Comparison of ENCODE assay signal across 25 cellular contexts in genomic region chr7:47438411-47439029, GRCh38.
"Had no signal": no experiment of that assay in that cellular context is flagged by ENCODE, and none has a peak within 500 bp of the region (broad histone marks: within the 10 kb centered on the region; RNA-seq: fewer than 3 reads in every experiment).

No MANE protein-coding gene starts in this region.

- H3K36me3 ChIP-seq: breast epithelium, uterus had no signal

- H3K9me3 ChIP-seq: adrenal gland, ascending aorta, breast epithelium, gastroesophageal sphincter, heart left ventricle, spleen, thyroid gland, uterus had no signal

- H3K4me3 Mint-ChIP-seq: activated CD4-positive, alpha-beta T cell treated with anti-CD3 and anti-CD28 coated beads, Interleukin-2, amount 10 ng/mL, durations not matched to agents 7 days and 5 days; activated CD8-positive, alpha-beta memory T cell treated with anti-CD3 and anti-CD28 coated beads, Interleukin-2, amount 10 ng/mL, durations not matched to agents 7 days and 5 days; activated CD8-positive, alpha-beta T cell treated with anti-CD3 and anti-CD28 coated beads for 36 hours; activated naive CD8-positive, alpha-beta T cell had no signal

- H3K9me3 Mint-ChIP-seq: activated CD4-positive, alpha-beta T cell treated with anti-CD3 and anti-CD28 coated beads, Interleukin-2, amount 10 ng/mL, durations not matched to agents 7 days and 5 days; activated CD8-positive, alpha-beta T cell treated with anti-CD3 and anti-CD28 coated beads for 36 hours; naive B cell had no signal

- H3K4me1 ChIP-seq: breast epithelium had no signal

- H3K27ac ChIP-seq: adrenal gland, ascending aorta, breast epithelium, coronary artery, epithelial cell of prostate, gastroesophageal sphincter, heart left ventricle, thyroid gland, uterus, VCaP had no signal

- H3K27me3 ChIP-seq: adrenal gland, ascending aorta, breast epithelium, gastroesophageal sphincter, heart left ventricle, spleen, thyroid gland, uterus had no signal

- ATAC-seq: activated CD8-positive, alpha-beta memory T cell treated with anti-CD3 and anti-CD28 coated beads, Interleukin-2, amount 10 ng/mL, durations not matched to agents 7 days and 5 days; activated CD8-positive, alpha-beta T cell treated with anti-CD3 and anti-CD28 coated beads for 36 hours; gastroesophageal sphincter; heart left ventricle; left colon had no signal

- H3K36me3 Mint-ChIP-seq: activated CD8-positive, alpha-beta memory T cell treated with anti-CD3 and anti-CD28 coated beads, Interleukin-2, amount 10 ng/mL, durations not matched to agents 7 days and 5 days; activated naive CD8-positive, alpha-beta T cell had no signal

- DNase-seq: activated CD4-positive, alpha-beta T cell treated with anti-CD3 and anti-CD28 coated beads, Interleukin-2, amount 10 ng/mL, durations not matched to agents 7 days and 5 days; activated CD4-positive, CD25-positive, alpha-beta regulatory T cell treated with anti-CD3 and anti-CD28 coated beads, Interleukin-2, amount 50 U/mL, for 72 hours; activated CD8-positive, alpha-beta memory T cell treated with anti-CD3 and anti-CD28 coated beads, Interleukin-2, amount 10 ng/mL, durations not matched to agents 7 days and 5 days; activated CD8-positive, alpha-beta T cell treated with anti-CD3 and anti-CD28 coated beads for 36 hours; activated gamma-delta T cell treated with Interleukin-2 at 50 U/mL for 16 hours; activated T-cell treated with anti-CD3 and anti-CD28 coated beads for 4 hours; adrenal gland; heart left ventricle; islet precursor cell; left colon; mesenchymal stem cell; naive B cell; spleen; stimulated activated CD4-positive, alpha-beta T cell treated with anti-CD3 and anti-CD28 coated beads, Interleukin-4, amount 100 ng/mL, for 24 hours; stimulated activated naive CD4-positive, alpha-beta T cell treated with Interleukin-2 at 50 U/mL for 16 hours; substantia nigra; thyroid gland; uterus had no signal

- H3K27me3 Mint-ChIP-seq: activated CD4-positive, alpha-beta T cell treated with anti-CD3 and anti-CD28 coated beads, Interleukin-2, amount 10 ng/mL, durations not matched to agents 7 days and 5 days; activated CD8-positive, alpha-beta memory T cell treated with anti-CD3 and anti-CD28 coated beads, Interleukin-2, amount 10 ng/mL, durations not matched to agents 7 days and 5 days; activated CD8-positive, alpha-beta T cell treated with anti-CD3 and anti-CD28 coated beads for 36 hours; activated naive CD8-positive, alpha-beta T cell; naive B cell had no signal

- H3K27ac Mint-ChIP-seq: activated CD4-positive, alpha-beta T cell treated with anti-CD3 and anti-CD28 coated beads, Interleukin-2, amount 10 ng/mL, durations not matched to agents 7 days and 5 days; activated CD8-positive, alpha-beta memory T cell treated with anti-CD3 and anti-CD28 coated beads, Interleukin-2, amount 10 ng/mL, durations not matched to agents 7 days and 5 days; activated CD8-positive, alpha-beta T cell treated with anti-CD3 and anti-CD28 coated beads for 36 hours; activated naive CD8-positive, alpha-beta T cell had no signal

- H3K4me3 ChIP-seq: adrenal gland, ascending aorta, breast epithelium, coronary artery, gastroesophageal sphincter, heart left ventricle, spleen, thyroid gland, uterus had no signal

- H3K4me1 Mint-ChIP-seq: activated CD4-positive, alpha-beta T cell treated with anti-CD3 and anti-CD28 coated beads, Interleukin-2, amount 10 ng/mL, durations not matched to agents 7 days and 5 days; activated CD8-positive, alpha-beta memory T cell treated with anti-CD3 and anti-CD28 coated beads, Interleukin-2, amount 10 ng/mL, durations not matched to agents 7 days and 5 days had no signal
